In the genomic region with DNA sequence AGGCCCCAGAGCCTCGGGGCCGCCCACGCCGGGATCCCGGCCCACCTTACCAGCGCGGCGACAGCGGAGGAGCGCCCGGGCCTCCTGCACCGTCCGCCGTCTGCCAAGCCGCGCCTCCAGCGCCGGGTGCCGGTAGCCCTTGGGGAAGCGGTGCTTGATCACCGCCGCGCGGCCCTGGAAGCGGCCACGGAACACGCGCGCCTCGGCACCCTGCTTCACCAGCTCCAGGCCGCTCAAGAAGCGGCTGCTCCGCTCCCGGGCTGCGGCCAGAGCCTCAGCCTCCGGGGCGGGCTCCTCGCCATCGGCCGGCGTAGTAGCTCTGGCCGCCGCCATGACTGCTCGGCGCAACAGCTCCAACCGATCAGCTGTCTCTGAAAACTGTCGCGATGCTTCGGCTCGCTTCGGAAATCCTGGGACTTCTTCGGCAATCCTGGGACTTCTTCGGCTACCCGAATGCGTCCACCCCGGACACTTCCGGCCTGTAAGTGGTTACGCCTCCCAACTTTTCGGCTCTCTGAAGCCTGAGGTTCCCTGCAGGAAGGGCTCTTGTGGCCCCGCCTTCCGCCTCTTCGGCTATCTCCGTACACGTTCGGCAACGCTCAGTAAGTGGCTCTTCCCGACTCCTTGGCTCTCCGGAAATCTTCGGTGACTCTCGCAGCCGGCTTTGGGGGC, we compare ENCODE assay signal across 8 cellular contexts. TPM values are rescaled to one million over a fixed set of nuclear protein-coding genes. Genes with fewer than 3 reads are reported as not detected.
DNase-seq lines count a peak whose midpoint lies in the region; ATAC-seq and TF ChIP-seq lines count a peak whose summit lies in the region.

A gene (minus strand): TSS at position 363 of the 672 bp plus-strand sequence. CDS start 30 bp downstream, at position 333.

- peak within 1 kb of the TSS; percentile 100 for H3K14ac ChIP-seq in IMR-90 (replicated peaks; ENCODE audit: low read depth, low read length)

- peak within 1 kb of the TSS; percentile 82 for H3K27ac ChIP-seq in IMR-90 (ENCODE audit: insufficient read depth, low read length)

- H4K8ac ChIP-seq in IMR-90 (ENCODE audit: low read depth in 2 of 2, low read length in 2 of 2): peak within 1 kb of the TSS; percentile 86 to 100

- H4K5ac ChIP-seq in IMR-90 (ENCODE audit: low read depth, low read length): peak within 1 kb of the TSS; percentile 99

- dilution Hi-C loops in IMR-90 (cut with HindIII; ENCODE audit: low sequenced_read_pairs, unreplicated experiment): no loop called here

- H2AK9ac ChIP-seq in IMR-90 (replicated peaks; ENCODE audit: low read depth, low read length, poor library complexity): peak within 1 kb of the TSS; percentile 95

- H2AK5ac ChIP-seq in IMR-90 (ENCODE audit: low read depth, low read length): peak within 1 kb of the TSS; percentile 83

- H3K4me3 ChIP-seq in IMR-90 (ENCODE audit: insufficient read depth, low read depth, low read length): peak within 1 kb of the TSS; percentile 70
- peak within 1 kb of the TSS; percentile 76 for H3K4me3 ChIP-seq in epithelial cell of esophagus (ENCODE audit: low read length)
- H3K4me3 ChIP-seq in mucosa of descending colon: peak within 1 kb of the TSS; percentile 79

- TF ChIP-seq CTCF in IMR-90 (conservative IDR thresholded peaks at IDR 0.05; ENCODE audit: low read depth, low read length): 0 out of 2 replicates have a peak, but pooled peaks have one; percentile 22
- TF ChIP-seq CTCF in epithelial cell of esophagus (IDR thresholded peaks at IDR 0.05; ENCODE audit: insufficient read depth, low read depth, low read length, missing control alignments): peak; percentile 19
- peak; percentile 29 for TF ChIP-seq CTCF in mucosa of descending colon (IDR thresholded peaks at IDR 0.05)

- H2AFZ ChIP-seq in IMR-90 (replicated peaks; ENCODE audit: low read length, poor library complexity): peak within 1 kb of the TSS; percentile 97

- peak within 1 kb of the TSS; percentile 99 for H3K23ac ChIP-seq in IMR-90 (ENCODE audit: low read depth, low read length)

- intact Hi-C loops in IMR-90 (cut with micrococcal nuclease) (loop anchor here (5.0 kb wide), 1 partner anchor 1727 kb away; a partner anchor contains a TSS), mucosa of descending colon (cut with DNase I, micrococcal nuclease) (loop anchor here in 1 of 2 donors (10.0 kb wide), 1 partner anchor 164 kb away; no protein-coding TSS in a partner anchor)

- WGBS in IMR-90 (ENCODE audit: extremely low coverage in 2 of 2, insufficient read length in 1 of 2), 2 experiments: 0% methylated on average over 53 of the region's 71 CpGs; no CpG with 5 or more reads in 1 of the 2 experiments

- BruUV-seq in IMR-90 (replicated peaks; lab: Mats Ljungman, UMichigan): no TSS peak

- H3K4me2 ChIP-seq in IMR-90 (ENCODE audit: low read depth, low read length): peak within 1 kb of the TSS; percentile 100

- H4K91ac ChIP-seq in IMR-90 (ENCODE audit: insufficient read depth, low read depth, low read length): peak within 1 kb of the TSS; percentile 81

- H3K56ac ChIP-seq in IMR-90 (ENCODE audit: extremely low read depth, insufficient read depth, low read length): peak within 1 kb of the TSS; percentile 99

- peaks cover 5% of the 10 kb centered on the region; the same call in 1 of the 2 replicates for H3K9me1 ChIP-seq in IMR-90 (ENCODE audit: insufficient read depth, low read length)

- in situ Hi-C loops in IMR-90 (cut with MboI; ENCODE audit: low sequenced_read_pairs): no loop called here

- H4K20me1 ChIP-seq in IMR-90 (ENCODE audit: insufficient read depth, low read length): no peaks in the 10 kb centered on the region

- H2BK5ac ChIP-seq in IMR-90 (ENCODE audit: low read depth, low read length, poor library complexity, severe bottlenecking): peak within 1 kb of the TSS; percentile 99

- POLR2A ChIA-PET in IMR-90 (lab: Charles Lee; ENCODE audit: unreplicated experiment): interaction anchor here (1.0 kb wide), 1 partner anchor 16 kb away, joined by 4 read pairs; no protein-coding TSS in a partner anchor

- H3K4me1 ChIP-seq in IMR-90 (ENCODE audit: control insufficient read depth, insufficient read depth, low read length) (peaks cover 3% of the 10 kb centered on the region; the same call in 1 of the 2 replicates), mucosa of descending colon (ENCODE audit: low read depth) (peaks cover 15% of the 10 kb centered on the region)

- peak within 1 kb of the TSS; percentile 96 for H3K4ac ChIP-seq in IMR-90 (ENCODE audit: low read depth, low read length)

- H3K18ac ChIP-seq in IMR-90 (ENCODE audit: low read depth, low read length): peak within 1 kb of the TSS; percentile 94

- no peaks in the 10 kb centered on the region for H3K27me3 ChIP-seq in IMR-90 (ENCODE audit: control insufficient read depth, insufficient read depth, low read length)

- TF ChIP-seq RAD21 in IMR-90 (IDR thresholded peaks at IDR 0.05; ENCODE audit: low read length): no peak

- peaks cover 5% of the 10 kb centered on the region for H3K36me3 ChIP-seq in IMR-90 (ENCODE audit: control insufficient read depth, insufficient read depth, low read length)
- peaks cover 4% of the 10 kb centered on the region for H3K36me3 ChIP-seq in mucosa of descending colon (ENCODE audit: low read depth)

- CTCF ChIA-PET in IMR-90 (lab: Yijun Ruan, JAX): interaction anchor here (0.6 kb wide), 1 partner anchor 433 kb away, joined by 3 read pairs; no protein-coding TSS in a partner anchor

- H3K9me3 ChIP-seq in IMR-90 (ENCODE audit: control insufficient read depth, insufficient read depth, low read length) (no peaks in the 10 kb centered on the region), mucosa of descending colon (no peaks in the 10 kb centered on the region)

- H2BK15ac ChIP-seq in IMR-90 (ENCODE audit: low read depth, low read length): peak within 1 kb of the TSS; percentile 53; the same call in 2 of the 3 replicates

- H3K79me1 ChIP-seq in IMR-90 (ENCODE audit: low read depth in 1 of 2, low read length in 2 of 2): peaks cover 11 to 41% of the 10 kb centered on the region in 2 experiments

- peak; percentile 96 for TF ChIP-seq POLR2A in IMR-90 (IDR thresholded peaks at IDR 0.05; ENCODE audit: low read depth, low read length)

- DNase-seq in DMS114 treated with DMSO at 0.1 percent for 48 hours (lab: John Stamatoyannopoulos, UW; ENCODE audit: unreplicated experiment): peak; percentile 98
- peak; percentile 100 for DNase-seq in IMR-90
- DNase-seq in OCI-M1 (lab: John Stamatoyannopoulos, UW): peak; percentile 100
- DNase-seq in activated T-cell treated with anti-CD3 and anti-CD28 coated beads for 24 hours (ENCODE audit: low read depth): peak; percentile 98
- peak; percentile 100 for DNase-seq in epithelial cell of esophagus (ENCODE audit: low read depth)
- peak; percentile 98 to 100 (median 99) for DNase-seq in mucosa of descending colon
- DNase-seq in stimulated activated CD8-positive, alpha-beta memory T cell treated with anti-CD3 and anti-CD28 coated beads, Interleukin-4, amount 100 ng/mL, for 24 hours (ENCODE audit: low read depth): peak; percentile 95

- peak within 1 kb of the TSS; percentile 78 for H2BK120ac ChIP-seq in IMR-90 (ENCODE audit: low read depth, low read length)

- peak; percentile 93 for ATAC-seq in GM21528 (IDR thresholded peaks at IDR 0.05; ENCODE audit: low FRiP score, unreplicated experiment)
- peak; percentile 96 for ATAC-seq in IMR-90 (ENCODE audit: low read depth)
- peak; percentile 98 for ATAC-seq in mucosa of descending colon

- H3K9ac ChIP-seq in IMR-90 (ENCODE audit: low read depth, low read length): peak within 1 kb of the TSS; percentile 98

- peak within 1 kb of the TSS; percentile 56; the same call in 1 of the 2 replicates for H2BK20ac ChIP-seq in IMR-90 (ENCODE audit: low read depth, low read length)

TF ChIP-seq in IMR-90, 13 proteins besides CTCF, POLR2A, EP300 and RAD21:
- TF ChIP-seq MAZ (IDR thresholded peaks at IDR 0.05; ENCODE audit: borderline replicate concordance, low read depth, low read length): peak; percentile 57; the same call in 1 of the 2 replicates
- no peak for TF ChIP-seq NFE2L2 (IDR thresholded peaks at IDR 0.05; ENCODE audit: low read depth, low read length)
- TF ChIP-seq CEBPB (IDR thresholded peaks at IDR 0.05; ENCODE audit: low read depth, low read length): peak; percentile 38; the same call in 1 of the 2 replicates
- 0 out of 2 replicates have a peak, but pooled peaks have one; percentile 63 for TF ChIP-seq CHD1 (IDR thresholded peaks at IDR 0.05; ENCODE audit: low read depth, low read length)
- peak; percentile 24; the same call in 1 of the 2 replicates for TF ChIP-seq MXI1 (IDR thresholded peaks at IDR 0.05; ENCODE audit: borderline replicate concordance, low read depth, low read length)
- TF ChIP-seq FOS (IDR thresholded peaks at IDR 0.05; ENCODE audit: low read depth, low read length): no peak
- TF ChIP-seq, protein P1, sequence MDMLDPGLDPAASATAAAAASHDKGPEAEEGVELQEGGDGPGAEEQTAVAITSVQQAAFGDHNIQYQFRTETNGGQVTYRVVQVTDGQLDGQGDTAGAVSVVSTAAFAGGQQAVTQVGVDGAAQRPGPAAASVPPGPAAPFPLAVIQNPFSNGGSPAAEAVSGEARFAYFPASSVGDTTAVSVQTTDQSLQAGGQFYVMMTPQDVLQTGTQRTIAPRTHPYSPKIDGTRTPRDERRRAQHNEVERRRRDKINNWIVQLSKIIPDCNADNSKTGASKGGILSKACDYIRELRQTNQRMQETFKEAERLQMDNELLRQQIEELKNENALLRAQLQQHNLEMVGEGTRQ (IDR thresholded peaks at IDR 0.05; ENCODE audit: low read depth, low read length): peak; percentile 47; the same call in 1 of the 2 replicates
- TF ChIP-seq SMC3 (IDR thresholded peaks at IDR 0.05; ENCODE audit: low read depth, low read length): no peak

RNA-seq across cellular contexts. Expression of the gene that starts here (rescaled TPM):
- total RNA-seq in IMR-90 (2012; rRNA removed) (10.6 and 16.1 TPM in 2 replicates), mucosa of descending colon (10 to 100 TPM in 1 of 3 donors, 1 to 10 TPM in 2; 7.8 to 10.4 (median 8.2) TPM)
- polyA plus RNA-seq in IMR-90 (2012; rRNA removed): 8.7 and 9.0 TPM in 2 replicates
- 7.0 and 8.1 TPM in 2 replicates for polyA plus RNA-seq in IMR-90 (2012; cell fraction: cytosol; rRNA removed)
- 2.5 and 3.0 TPM in 2 replicates for polyA plus RNA-seq in IMR-90 (2012; cell fraction: nucleus; rRNA removed; ENCODE audit: low replicate concordance)

Comparison
In these comparisons a context has a peak if more than half of its experiments do, and no peak if none do; other contexts are left out.
1. Peak in every context shown above with its lines: DNase-seq, ATAC-seq, H3K4me3 ChIP-seq and H3K27ac ChIP-seq.